1 cellular context compared by ENCODE assay signal in the genomic region with DNA sequence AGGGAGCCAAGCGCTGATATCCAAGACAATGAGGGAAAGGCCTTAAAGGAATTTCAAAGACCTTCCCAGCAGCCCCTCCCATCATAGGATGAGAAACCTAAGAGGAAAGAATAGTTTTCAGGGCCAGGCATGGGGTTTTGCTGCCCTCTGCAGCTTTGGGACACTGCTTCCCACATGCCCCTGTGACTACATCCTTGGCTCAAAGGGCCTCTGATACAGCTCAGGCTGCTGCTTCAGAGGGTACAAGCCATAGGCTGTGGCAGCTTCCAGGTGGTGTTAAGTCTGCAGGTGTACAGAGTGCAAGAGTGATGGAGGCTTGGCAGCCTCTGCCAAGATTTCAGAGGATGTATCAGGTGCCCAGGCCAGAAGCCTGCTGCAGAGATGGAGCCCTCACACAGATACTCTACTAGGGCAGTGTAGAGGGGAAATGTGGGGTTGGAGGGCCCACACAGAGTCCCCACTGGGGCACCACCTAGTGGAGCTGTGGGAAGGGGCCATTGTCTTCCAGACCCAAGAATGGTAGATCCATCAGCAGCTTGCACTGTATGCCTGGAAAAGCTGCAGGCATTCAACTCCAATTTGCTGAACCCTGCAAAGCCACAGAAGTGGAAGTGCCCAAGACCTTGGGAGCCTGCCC.
TF ChIP-seq lines count a peak whose summit lies in the region.

No MANE protein-coding gene starts in this region.

TF ChIP-seq in K562, 482 proteins besides CTCF, POLR2A, EP300 and RAD21 (continued from another document):
- TF ChIP-seq, protein P1, sequence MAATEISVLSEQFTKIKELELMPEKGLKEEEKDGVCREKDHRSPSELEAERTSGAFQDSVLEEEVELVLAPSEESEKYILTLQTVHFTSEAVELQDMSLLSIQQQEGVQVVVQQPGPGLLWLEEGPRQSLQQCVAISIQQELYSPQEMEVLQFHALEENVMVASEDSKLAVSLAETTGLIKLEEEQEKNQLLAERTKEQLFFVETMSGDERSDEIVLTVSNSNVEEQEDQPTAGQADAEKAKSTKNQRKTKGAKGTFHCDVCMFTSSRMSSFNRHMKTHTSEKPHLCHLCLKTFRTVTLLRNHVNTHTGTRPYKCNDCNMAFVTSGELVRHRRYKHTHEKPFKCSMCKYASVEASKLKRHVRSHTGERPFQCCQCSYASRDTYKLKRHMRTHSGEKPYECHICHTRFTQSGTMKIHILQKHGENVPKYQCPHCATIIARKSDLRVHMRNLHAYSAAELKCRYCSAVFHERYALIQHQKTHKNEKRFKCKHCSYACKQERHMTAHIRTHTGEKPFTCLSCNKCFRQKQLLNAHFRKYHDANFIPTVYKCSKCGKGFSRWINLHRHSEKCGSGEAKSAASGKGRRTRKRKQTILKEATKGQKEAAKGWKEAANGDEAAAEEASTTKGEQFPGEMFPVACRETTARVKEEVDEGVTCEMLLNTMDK (IDR thresholded peaks at IDR 0.05; ENCODE audit: borderline replicate concordance, insufficient read depth, low read depth, low read length, poor library complexity, severe bottlenecking), result peak; percentile 36
